Comparison of ENCODE assay signal across 10 cellular contexts in genomic region chr17:42337442-42337841, GRCh38. TPM values are rescaled to one million over a fixed set of nuclear protein-coding genes. Genes with fewer than 3 reads are reported as not detected.
DNase-seq lines count a peak whose midpoint lies in the region; ATAC-seq, FAIRE-seq and TF ChIP-seq lines count a peak whose summit lies in the region.
"Had no signal": no experiment of that assay in that cellular context is flagged by ENCODE, and none has a peak within 500 bp of the region (broad histone marks: within the 10 kb centered on the region; RNA-seq: fewer than 3 reads in every experiment).

No MANE protein-coding gene starts in this region.

- H3K9me3 Mint-ChIP-seq in astrocyte (ENCODE audit: unreplicated experiment) (no peaks in the 10 kb centered on the region), H9 (no peaks in the 10 kb centered on the region)

- H4K5ac ChIP-seq in H9 (ENCODE audit: insufficient read length, low read depth, low read length), result no peak overlapping the region

- H3K9me3 ChIP-seq in OCI-LY3 (ENCODE audit: insufficient read depth, low read length), result no peaks in the 10 kb centered on the region
- no peaks in the 10 kb centered on the region for H3K9me3 ChIP-seq in astrocyte (ENCODE audit: insufficient read depth, low read depth, low read length)
- H3K9me3 ChIP-seq in A673 (ENCODE audit: low read depth, low read length, poor library complexity, severe bottlenecking), result no peaks in the 10 kb centered on the region
- H3K9me3 ChIP-seq in H9 (ENCODE audit: control insufficient read depth, low read depth, low read length), result no peaks in the 10 kb centered on the region
- H3K9me3 ChIP-seq: right lobe of liver had no signal

- CTCF ChIA-PET in A673 (lab: Charles Lee), result no interaction called here

- H3K36me3 ChIP-seq in OCI-LY3 (replicated peaks; ENCODE audit: low read depth, low read length) (peaks cover 70% of the 10 kb centered on the region), astrocyte (ENCODE audit: insufficient read depth, low read length) (peaks cover 43% of the 10 kb centered on the region), A673 (ENCODE audit: insufficient read depth, low read length, poor library complexity, severe bottlenecking) (peaks cover 20% of the 10 kb centered on the region)

- BruUV-seq in A673 (replicated peaks; lab: Mats Ljungman, UMichigan), result no TSS peak

- H3K4me3 ChIP-seq in OCI-LY3 (ENCODE audit: low read length) (peak overlapping the region; percentile 23; the same call in 1 of the 2 replicates), astrocyte (ENCODE audit: insufficient read depth, low read depth, low read length) (no peak overlapping the region), A673 (ENCODE audit: low read depth, low read length, poor library complexity, severe bottlenecking) (no peak overlapping the region)
- H3K4me3 ChIP-seq: right lobe of liver had no signal

- H3K27me3 Mint-ChIP-seq in astrocyte (ENCODE audit: low read depth, unreplicated experiment) (no peaks in the 10 kb centered on the region), H9 (ENCODE audit: low read depth) (no peaks in the 10 kb centered on the region; the same call in 1 of the 2 replicates)

- H4K8ac ChIP-seq in H9 (replicated peaks; ENCODE audit: insufficient read length, low read depth, low read length), result no peak overlapping the region

- H4K20me1 ChIP-seq in OCI-LY3 (ENCODE audit: insufficient read depth, low read length) (peaks cover 54% of the 10 kb centered on the region), astrocyte (ENCODE audit: insufficient read depth, low read length) (peaks cover 62% of the 10 kb centered on the region), H9 (ENCODE audit: control insufficient read depth, insufficient read depth, insufficient read length) (peaks cover 3% of the 10 kb centered on the region)

- H3K27ac Mint-ChIP-seq in astrocyte (ENCODE audit: unreplicated experiment), result peak overlapping the region; percentile 89
- no peak overlapping the region for H3K27ac Mint-ChIP-seq in H9

- H3K4me1 ChIP-seq in OCI-LY3 (ENCODE audit: low read length) (peaks cover 81% of the 10 kb centered on the region), astrocyte (ENCODE audit: insufficient read depth, low read length) (peaks cover 6% of the 10 kb centered on the region), A673 (ENCODE audit: insufficient read depth, low read length, poor library complexity, severe bottlenecking) (no peaks in the 10 kb centered on the region), H9 (ENCODE audit: insufficient read depth, low read length) (no peaks in the 10 kb centered on the region)
- H3K4me1 ChIP-seq: right lobe of liver had no signal

- H3K79me1 ChIP-seq in H9 (ENCODE audit: insufficient read depth, low read depth, low read length, poor library complexity, severe bottlenecking), result no peaks in the 10 kb centered on the region

- H3K56ac ChIP-seq in H9 (ENCODE audit: insufficient read length, low read depth, low read length), result no peak overlapping the region

- no peaks in the 10 kb centered on the region for H3K23me2 ChIP-seq in H9 (ENCODE audit: insufficient read length, low read depth, low read length, poor library complexity, severe bottlenecking)

- no peak overlapping the region for H3K4me3 Mint-ChIP-seq in astrocyte (ENCODE audit: unreplicated experiment)
- H3K4me3 Mint-ChIP-seq in H9, result no peak overlapping the region

- H3K27me3 ChIP-seq in OCI-LY3 (ENCODE audit: low read depth, low read length) (no peaks in the 10 kb centered on the region), astrocyte (ENCODE audit: insufficient read depth, low read length) (no peaks in the 10 kb centered on the region), A673 (replicated peaks; ENCODE audit: insufficient read depth, low read depth, low read length, poor library complexity) (no peaks in the 10 kb centered on the region), H9 (ENCODE audit: insufficient read depth, low read length) (no peaks in the 10 kb centered on the region)
- H3K27me3 ChIP-seq: right lobe of liver had no signal

- no peak for TF ChIP-seq CTCF in OCI-LY3 (IDR thresholded peaks at IDR 0.05; ENCODE audit: low read depth, low read length)
- TF ChIP-seq CTCF in astrocyte (IDR thresholded peaks at IDR 0.05; ENCODE audit: insufficient read depth, low read depth, low read length), result no peak
- no peak for TF ChIP-seq CTCF in A673 (conservative IDR thresholded peaks at IDR 0.05; ENCODE audit: low read depth, low read length)
- no peak for TF ChIP-seq CTCF in H9 (conservative IDR thresholded peaks at IDR 0.05)

- H2AK5ac ChIP-seq in H9 (ENCODE audit: insufficient read length, low read length), result no peak overlapping the region

- H3K4me1 Mint-ChIP-seq in astrocyte (ENCODE audit: low read depth, unreplicated experiment), result peaks cover 16% of the 10 kb centered on the region
- H3K4me1 Mint-ChIP-seq in H9, result no peaks in the 10 kb centered on the region

- POLR2A ChIA-PET in A673 (lab: Charles Lee; ENCODE audit: low non-redundant PET), result no interaction called here

- no peak overlapping the region for H4K91ac ChIP-seq in H9 (ENCODE audit: insufficient read length, low read depth, low read length)

- no peak overlapping the region for H2BK120ac ChIP-seq in H9 (ENCODE audit: low read depth, low read length, poor library complexity, severe bottlenecking)

- no peak overlapping the region for H2BK15ac ChIP-seq in H9 (ENCODE audit: low read depth, low read length)

- H3K9ac ChIP-seq in OCI-LY3 (ENCODE audit: low read length), result 0 out of 2 replicates have a peak overlapping the region, but pooled peaks have one; percentile 14
- no peak overlapping the region for H3K9ac ChIP-seq in astrocyte (ENCODE audit: low read length)
- H3K9ac ChIP-seq in H9 (ENCODE audit: extremely low read depth, insufficient read length, low read length), result no peak overlapping the region

- no peak overlapping the region for H3T11ph ChIP-seq in H9 (ENCODE audit: low read length)

- FAIRE-seq in astrocyte (lab: Jason Lieb, UNC) (no peak), GM12892 (lab: Jason Lieb, UNC) (no peak)
- FAIRE-seq: bronchial epithelial cell had no signal

- H2BK20ac ChIP-seq in H9 (ENCODE audit: low read depth, low read length, poor library complexity, severe bottlenecking), result no peak overlapping the region

- peak; percentile 57 for DNase-seq in astrocyte (ENCODE audit: low read depth)
- DNase-seq in stimulated activated CD8-positive, alpha-beta memory T cell treated with anti-CD3 and anti-CD28 coated beads, Interleukin-12 subunit alpha, Interleukin-12 subunit beta, amount 100 ng/mL, for 1 hour (ENCODE audit: low read depth), result peak; percentile 38
- DNase-seq in A673 (ENCODE audit: low spot score), result no peak
- no peak for DNase-seq in GM12892 (ENCODE audit: insufficient read length)
- DNase-seq in NCI-H2196 (lab: John Stamatoyannopoulos, UW; ENCODE audit: unreplicated experiment), result no peak
- no peak for DNase-seq in H9
- DNase-seq: right lobe of liver had no signal

- no peak overlapping the region for H3K14ac ChIP-seq in H9 (ENCODE audit: insufficient read depth, low read length)

- H2AFZ ChIP-seq in OCI-LY3 (ENCODE audit: low read depth, low read length) (no peak overlapping the region), astrocyte (ENCODE audit: low read depth, low read length) (no peak overlapping the region), H9 (ENCODE audit: low read length) (no peak overlapping the region)

- WGBS in H9 (ENCODE audit: extremely low coverage, insufficient read length, low lambda C conversion rate), result no CpG with 5 or more reads among the region's 15 CpGs

- H3K23ac ChIP-seq in H9 (ENCODE audit: insufficient read length, low read depth, low read length), result no peak overlapping the region

- TF ChIP-seq POLR2A in GM12892 (IDR thresholded peaks at IDR 0.05; ENCODE audit: low read depth, low read length), result no peak

- H3K27ac ChIP-seq in OCI-LY3 (ENCODE audit: low read length), result peak overlapping the region; percentile 78
- peak overlapping the region; percentile 11 for H3K27ac ChIP-seq in astrocyte (ENCODE audit: low read depth, low read length)
- H3K27ac ChIP-seq in A673 (ENCODE audit: low read depth, low read length, poor library complexity, severe bottlenecking), result no peak overlapping the region
- no peak overlapping the region for H3K27ac ChIP-seq in H9 (ENCODE audit: insufficient read length, low read depth, low read length)
- H3K27ac ChIP-seq: right lobe of liver had no signal

- no peak overlapping the region for H3K18ac ChIP-seq in H9 (ENCODE audit: insufficient read length, low read depth, low read length)

- peak; percentile 61 for ATAC-seq in GM19035 (IDR thresholded peaks at IDR 0.05; ENCODE audit: unreplicated experiment)

- H3K4ac ChIP-seq in H9 (ENCODE audit: low read depth, low read length), result no peak overlapping the region

- H3K79me2 ChIP-seq in OCI-LY3 (ENCODE audit: low read length) (peaks cover 70% of the 10 kb centered on the region), astrocyte (ENCODE audit: insufficient read depth, low read length) (no peaks in the 10 kb centered on the region), H9 (ENCODE audit: insufficient read depth, low read length) (no peaks in the 10 kb centered on the region)

- no peak overlapping the region for H2BK12ac ChIP-seq in H9 (ENCODE audit: insufficient read length, low read depth, low read length)

- H3K4me2 ChIP-seq in OCI-LY3 (ENCODE audit: low read length) (peak overlapping the region; percentile 54), astrocyte (ENCODE audit: low read length) (no peak overlapping the region), H9 (ENCODE audit: insufficient read depth, insufficient read length, low read length) (no peak overlapping the region)

- intact Hi-C loops in A673 (cut with micrococcal nuclease; ENCODE audit: unreplicated experiment), result no loop called here

- no peak overlapping the region for H2BK5ac ChIP-seq in H9 (ENCODE audit: insufficient read length, low read length)

- peaks cover 38% of the 10 kb centered on the region for H3K36me3 Mint-ChIP-seq in astrocyte (ENCODE audit: low read depth, unreplicated experiment)
- H3K36me3 Mint-ChIP-seq in H9 (ENCODE audit: insufficient read depth in 1 of 3, low read depth in 3 of 3), result peaks cover 52 to 77% (median 69%) of the 10 kb centered on the region in 3 experiments; a peak in 6 of 7 replicates

RNA-seq across cellular contexts. Expression of gene STAT5A, which starts 49.1 kb away (rescaled TPM):
- total RNA-seq in astrocyte, result 0.77 and 1.9 TPM in 2 replicates
- total RNA-seq in A673 (2021), result 0.19 TPM in 1 of 2 replicates, not detected in the other
- polyA plus RNA-seq in GM12892 (2012; ENCODE audit: missing spikeins), result 48.4 TPM
- total RNA-seq in H9 (2021), result 4.3 and 6.4 TPM in 2 replicates

RNA-seq across cellular contexts. Expression of gene STAT3, which starts 50.8 kb away (rescaled TPM):
- total RNA-seq in astrocyte (145 and 154 TPM in 2 replicates), A673 (2021) (59.7 and 60.5 TPM in 2 replicates), H9 (2021) (82.1 and 83.2 TPM in 2 replicates)
- 66.7 TPM for polyA plus RNA-seq in GM12892 (2012; ENCODE audit: missing spikeins)

Comparison
In these comparisons a context has a peak if more than half of its experiments do, and no peak if none do; other contexts are left out.
1. H3K27ac ChIP-seq: peak in OCI-LY3 (single experiment) and astrocyte (single experiment); none in A673 (single experiment) and H9 (single experiment).
2. DNase-seq: peak in astrocyte (single experiment) and stimulated activated CD8-positive, alpha-beta memory T cell treated with anti-CD3 and anti-CD28 coated beads, Interleukin-12 subunit alpha, Interleukin-12 subunit beta, amount 100 ng/mL, for 1 hour (single experiment); none in A673 (single experiment), GM12892 (single experiment), NCI-H2196 (single experiment) and H9 (single experiment).